Comparison of ENCODE assay signal across 19 cellular contexts in the genomic region with DNA sequence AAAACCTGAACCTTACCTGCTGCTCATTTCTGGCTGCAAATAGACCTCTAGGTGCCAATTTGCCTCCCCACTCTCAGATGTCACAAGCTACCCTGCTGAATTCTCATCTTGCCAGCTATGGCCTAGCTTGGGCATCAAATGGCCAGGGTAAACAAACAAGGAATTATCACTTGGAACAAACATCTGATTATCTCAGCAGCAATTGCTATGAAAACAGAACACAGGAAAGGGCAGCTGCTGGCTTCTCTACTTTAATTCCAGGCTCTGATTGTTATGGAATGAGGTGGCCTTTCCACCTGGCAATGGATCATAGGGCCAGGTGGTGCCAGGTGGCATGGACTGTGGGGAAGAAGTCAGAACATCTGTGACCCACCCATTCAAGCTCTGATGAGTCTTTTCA.
"Had no signal": no experiment of that assay in that cellular context is flagged by ENCODE, and none has a peak within 500 bp of the region (broad histone marks: within the 10 kb centered on the region; RNA-seq: fewer than 3 reads in every experiment).

No MANE protein-coding gene starts in this region.

- H3K9me3 ChIP-seq: ascending aorta, esophagus muscularis mucosa, gastroesophageal sphincter, ovary, right lobe of liver had no signal

- DNase-seq: activated CD4-positive, alpha-beta T cell treated with anti-CD3 and anti-CD28 coated beads for 1 hour; activated CD8-positive, alpha-beta memory T cell treated with anti-CD3 and anti-CD28 coated beads for 24 hours; activated gamma-delta T cell; activated T-cell treated with anti-CD3 and anti-CD28 coated beads, Interleukin-2, amount 50 U/mL, for 72 hours; effector CD8-positive, alpha-beta T cell; heart left ventricle; kidney; naive thymus-derived CD8-positive, alpha-beta T cell; ovary; right lobe of liver; small intestine; stimulated activated CD4-positive, alpha-beta T cell treated with anti-CD3 and anti-CD28 coated beads, Interleukin-15, amount 100 ng/mL, for 24 hours; stimulated activated CD4-positive, alpha-beta T cell treated with anti-CD3 and anti-CD28 coated beads, Interleukin-2, amount 100 ng/mL, for 48 hours; stomach; WERI-Rb-1 had no signal

- H3K4me3 ChIP-seq: ascending aorta, esophagus muscularis mucosa, gastroesophageal sphincter, heart left ventricle, ovary, right lobe of liver, stomach had no signal

- H3K27ac ChIP-seq: ascending aorta, esophagus muscularis mucosa, gastroesophageal sphincter, heart left ventricle, ovary, right lobe of liver, stomach, WERI-Rb-1 had no signal

- ATAC-seq: activated T-cell treated with anti-CD3 and anti-CD28 coated beads, Interleukin-2, amount 50 U/mL, for 72 hours; gastroesophageal sphincter; heart left ventricle; left lobe of liver; naive thymus-derived CD8-positive, alpha-beta T cell had no signal

- H3K4me1 ChIP-seq: ascending aorta, esophagus muscularis mucosa, gastroesophageal sphincter, heart left ventricle, right lobe of liver, stomach had no signal

- H3K36me3 ChIP-seq: ascending aorta, esophagus muscularis mucosa, gastroesophageal sphincter, heart left ventricle, ovary, right lobe of liver, stomach, WERI-Rb-1 had no signal

- H3K27me3 ChIP-seq: ascending aorta, esophagus muscularis mucosa, gastroesophageal sphincter, ovary, right lobe of liver, stomach had no signal
